In genomic region chr17:11720816-11721215, GRCh38 we compare ENCODE assay signal across 5 cellular contexts.
"Had no signal": no experiment of that assay in that cellular context is flagged by ENCODE, and none has a peak within 500 bp of the region (broad histone marks: within the 10 kb centered on the region; RNA-seq: fewer than 3 reads in every experiment).

No MANE protein-coding gene starts in this region.

- H3K4me3 ChIP-seq: GM23338, K562 had no signal

- DNase-seq: H9, HCEC 1CT, IMR-90 had no signal

- ATAC-seq: GM23338, K562 had no signal
